15 cellular contexts compared by ENCODE assay signal in the genomic region with DNA sequence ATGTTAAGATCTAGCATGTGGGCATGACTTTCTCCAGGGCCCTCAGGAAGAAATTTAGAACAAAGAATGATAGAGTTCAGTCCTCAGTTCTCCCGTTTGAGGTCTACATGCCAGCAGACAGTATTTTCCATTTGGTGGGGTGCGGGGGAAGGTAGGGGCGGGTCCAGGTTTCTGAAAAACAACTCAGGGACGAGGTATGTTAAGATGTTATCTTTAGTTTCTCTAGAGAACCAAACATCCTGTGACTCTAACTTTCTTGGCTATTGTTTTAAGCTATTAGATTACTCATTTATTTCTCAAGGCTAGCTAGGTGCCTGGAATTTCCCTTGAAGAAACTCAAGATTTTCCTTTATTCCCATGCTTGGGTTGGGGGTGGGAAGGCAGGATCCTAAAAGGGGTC. TPM values are rescaled to one million over a fixed set of nuclear protein-coding genes. Genes with fewer than 3 reads are reported as not detected.
DNase-seq lines count a peak whose midpoint lies in the region; ATAC-seq, FAIRE-seq and TF ChIP-seq lines count a peak whose summit lies in the region.
"Had no signal": no experiment of that assay in that cellular context is flagged by ENCODE, and none has a peak within 500 bp of the region (broad histone marks: within the 10 kb centered on the region; RNA-seq: fewer than 3 reads in every experiment).

No MANE protein-coding gene starts in this region.

- peaks cover 18 to 24% of the 10 kb centered on the region in 2 donors for H3K27me3 Mint-ChIP-seq in T-cell

- no peak overlapping the region for H3K27ac ChIP-seq in tibial artery
- H3K27ac ChIP-seq: hepatocyte, prostate gland, tibial nerve, WERI-Rb-1 had no signal

- TF ChIP-seq CTCF in foreskin fibroblast (IDR thresholded peaks at IDR 0.05; ENCODE audit: low read depth, low read length) (no peak), tibial artery (IDR thresholded peaks at IDR 0.05) (no peak)

- no peaks in the 10 kb centered on the region for H3K36me3 Mint-ChIP-seq in T-cell
- H3K36me3 Mint-ChIP-seq: CD8-positive, alpha-beta memory T cell had no signal

- no peaks in the 10 kb centered on the region for H3K36me3 ChIP-seq in tibial artery
- H3K36me3 ChIP-seq: prostate gland, tibial nerve, WERI-Rb-1 had no signal

- no peak overlapping the region for H3K4me3 Mint-ChIP-seq in T-cell
- H3K4me3 Mint-ChIP-seq: CD8-positive, alpha-beta memory T cell had no signal

- peak in 2 of 4 experiments; percentile 48 to 70 for ATAC-seq in T-cell (replicated peaks in 1 of 4)
- ATAC-seq in HG03521 (IDR thresholded peaks at IDR 0.05; ENCODE audit: unreplicated experiment): no peak

- H3K4me3 ChIP-seq in foreskin fibroblast (ENCODE audit: low read depth in 1 of 2, low read length in 2 of 2): no peak overlapping the region
- no peak overlapping the region for H3K4me3 ChIP-seq in tibial artery
- H3K4me3 ChIP-seq: hepatocyte, prostate gland, tibial nerve had no signal

- peak overlapping the region; percentile 43 to 44 for H3K27ac Mint-ChIP-seq in T-cell

- no peaks in the 10 kb centered on the region for H3K27me3 ChIP-seq in tibial artery
- H3K27me3 ChIP-seq: hepatocyte, tibial nerve had no signal

- peak; percentile 81 for DNase-seq in ACHN
- no peak for DNase-seq in T-cell
- peak; percentile 56 to 63 for DNase-seq in foreskin fibroblast
- DNase-seq in middle frontal gyrus (ENCODE audit: extremely low spot score, low spot score): no peak
- no peak for DNase-seq in ecto neural progenitor cell (ENCODE audit: low spot score)
- no peak for DNase-seq in tibial artery
- DNase-seq: CD8-positive, alpha-beta memory T cell; NCI-H446 treated with DMSO at 0.1 percent for 48 hours; WERI-Rb-1 had no signal

- peak; percentile 100 for FAIRE-seq in G401.6 (lab: Jason Lieb, UNC)

- H3K9me3 Mint-ChIP-seq in T-cell: no peaks in the 10 kb centered on the region
- H3K9me3 Mint-ChIP-seq: CD8-positive, alpha-beta memory T cell had no signal

- intact Hi-C loops in tibial artery (cut with DNase I; ENCODE audit: low total_unique reads): no loop called here

- H3K4me1 ChIP-seq in tibial artery: no peaks in the 10 kb centered on the region
- H3K4me1 ChIP-seq: prostate gland, tibial nerve had no signal

- POLR2A ChIA-PET in T-cell (lab: Charles Lee): interaction anchor here in 1 of 2 donors (0.6 kb wide), 1 partner anchor 449 kb away, joined by 5 read pairs; no protein-coding TSS in a partner anchor

- in situ Hi-C loops in ACHN (cut with HindIII; ENCODE audit: low pct_ligation_motif_present, low pct_unique_long_range_greater_than_20kb, low sequenced_read_pairs): no loop called here

- no peaks in the 10 kb centered on the region for H3K9me3 ChIP-seq in tibial artery
- H3K9me3 ChIP-seq: prostate gland had no signal

- peaks cover 8 to 12% (median 11%) of the 10 kb centered on the region in 3 donors for H3K4me1 Mint-ChIP-seq in T-cell
- H3K4me1 Mint-ChIP-seq: CD8-positive, alpha-beta memory T cell had no signal

- CTCF ChIA-PET in T-cell (lab: Charles Lee): no interaction called here

RNA-seq across cellular contexts. Expression of gene SYT14, which starts 42.3 kb away (rescaled TPM):
- not detected for total RNA-seq in T-cell
- total RNA-seq: CD8-positive, alpha-beta memory T cell; mesenteric fat pad had no signal

Comparison
In these comparisons a context has a peak if more than half of its experiments do, and no peak if none do; other contexts are left out.
1. DNase-seq: peak in ACHN (single experiment) and foreskin fibroblast (2 of 2); none in T-cell (0 of 34), middle frontal gyrus (single experiment), ecto neural progenitor cell (single experiment) and tibial artery (0 of 2).